23 cellular contexts compared by ENCODE assay signal in genomic region chr21:14707265-14708020, GRCh38.
"Had no signal": no experiment of that assay in that cellular context is flagged by ENCODE, and none has a peak within 500 bp of the region (broad histone marks: within the 10 kb centered on the region; RNA-seq: fewer than 3 reads in every experiment).

No MANE protein-coding gene starts in this region.

- H3K36me3 ChIP-seq: gastrocnemius medialis, lower lobe of right lung, ovary, sigmoid colon, stomach, thyroid gland, vagina had no signal

- H3K27ac Mint-ChIP-seq: memory B cell; natural killer cell; stimulated activated effector memory CD8-positive, alpha-beta T cell treated with anti-CD3 and anti-CD28 coated beads, Interleukin-12 subunit alpha, Interleukin-12 subunit beta, amount 100 ng/mL, for 72 hours had no signal

- H3K4me1 ChIP-seq: gastrocnemius medialis, lower lobe of right lung, psoas muscle, sigmoid colon, stomach, thyroid gland, vagina had no signal

- H3K27me3 Mint-ChIP-seq: memory B cell had no signal

- H3K36me3 Mint-ChIP-seq: memory B cell; natural killer cell; stimulated activated effector memory CD8-positive, alpha-beta T cell treated with anti-CD3 and anti-CD28 coated beads, Interleukin-12 subunit alpha, Interleukin-12 subunit beta, amount 100 ng/mL, for 72 hours had no signal

- H3K4me1 Mint-ChIP-seq: memory B cell; stimulated activated effector memory CD8-positive, alpha-beta T cell treated with anti-CD3 and anti-CD28 coated beads, Interleukin-12 subunit alpha, Interleukin-12 subunit beta, amount 100 ng/mL, for 72 hours had no signal

- H3K27ac ChIP-seq: dorsolateral prefrontal cortex, gastrocnemius medialis, lower lobe of right lung, ovary, psoas muscle, sigmoid colon, stomach, thyroid gland, vagina had no signal

- ATAC-seq: gastrocnemius medialis; left ventricle myocardium superior; lower lobe of right lung; psoas muscle; right cardiac atrium; stimulated activated effector memory CD8-positive, alpha-beta T cell treated with anti-CD3 and anti-CD28 coated beads, Interleukin-12 subunit alpha, Interleukin-12 subunit beta, amount 100 ng/mL, for 72 hours had no signal

- H3K9me3 ChIP-seq: gastrocnemius medialis, lower lobe of right lung, ovary, stomach, thyroid gland, vagina had no signal

- H3K4me3 ChIP-seq: dorsolateral prefrontal cortex, gastrocnemius medialis, lower lobe of right lung, ovary, psoas muscle, sigmoid colon, stomach, thyroid gland, vagina had no signal

- DNase-seq: dorsolateral prefrontal cortex; effector CD4-positive, alpha-beta T cell; gastrocnemius medialis; head of caudate nucleus; left ventricle myocardium superior; lower lobe of right lung; natural killer cell; occipital lobe; ovary; posterior cingulate gyrus; psoas muscle; right cardiac atrium; sigmoid colon; stimulated activated CD4-positive, alpha-beta T cell treated with anti-CD3 and anti-CD28 coated beads, Interleukin-2, amount 100 ng/mL, for 24 hours; stimulated activated CD4-positive, alpha-beta T cell treated with anti-CD3 and anti-CD28 coated beads, Interleukin-4, amount 100 ng/mL, for 24 hours; stimulated activated naive CD4-positive, alpha-beta T cell treated with Interleukin-2 at 50 U/mL for 16 hours; stomach; thyroid gland; trophoblast cell had no signal

- H3K4me3 Mint-ChIP-seq: memory B cell; natural killer cell; stimulated activated effector memory CD8-positive, alpha-beta T cell treated with anti-CD3 and anti-CD28 coated beads, Interleukin-12 subunit alpha, Interleukin-12 subunit beta, amount 100 ng/mL, for 72 hours had no signal

- H3K27me3 ChIP-seq: dorsolateral prefrontal cortex, gastrocnemius medialis, ovary, sigmoid colon, stomach, thyroid gland, vagina had no signal

- H3K9me3 Mint-ChIP-seq: natural killer cell; stimulated activated effector memory CD8-positive, alpha-beta T cell treated with anti-CD3 and anti-CD28 coated beads, Interleukin-12 subunit alpha, Interleukin-12 subunit beta, amount 100 ng/mL, for 72 hours had no signal

- FAIRE-seq: keratinocyte had no signal
